ENCODE assay signal across 16 cellular contexts in genomic region chr2:37149626-37150322, GRCh38. TPM values are rescaled to one million over a fixed set of nuclear protein-coding genes. Genes with fewer than 3 reads are reported as not detected.
A peak's percentile ranks its signal among the peaks of the same experiment; 100 is the strongest.
DNase-seq lines count a peak whose midpoint lies in the region; ATAC-seq, FAIRE-seq and TF ChIP-seq lines count a peak whose summit lies in the region.
"Had no signal": no experiment of that assay in that cellular context is flagged by ENCODE, and none has a peak within 500 bp of the region (broad histone marks: within the 10 kb centered on the region; RNA-seq: fewer than 3 reads in every experiment).

No MANE protein-coding gene starts in this region.

- POLR2A ChIA-PET in HepG2 (lab: Yijun Ruan, JAX): no interaction called here

- TF ChIP-seq RAD21 in HepG2 (CRISPR knock-in tag; IDR thresholded peaks at IDR 0.05): no peak

- H3K79me2 ChIP-seq in HepG2 (ENCODE audit: insufficient read depth, low read length): peaks cover 45% of the 10 kb centered on the region

- H2AFZ ChIP-seq in HepG2 (ENCODE audit: low read length): no peak overlapping the region

- peak overlapping the region; percentile 76 for H3K27ac Mint-ChIP-seq in activated naive CD4-positive, alpha-beta T cell treated with anti-CD3 and anti-CD28 coated beads, Interleukin-2, amount 10 ng/mL, durations not matched to agents 7 days and 5 days
- H3K27ac Mint-ChIP-seq in activated T-helper 1 cell treated with anti-CD3 and anti-CD28 coated beads, Interleukin-12 subunit alpha, Interleukin-12 subunit beta, Interleukin-2, Interleukin-4 antibody, amounts not matched to agents 30 ng/mL and 10 ng/mL and 1 ng/mL, durations not matched to agents 14 hours and 24 hours and 36 hours: peak overlapping the region; percentile 24
- peak overlapping the region; percentile 69 for H3K27ac Mint-ChIP-seq in type B pancreatic cell
- H3K27ac Mint-ChIP-seq in osteocyte (ENCODE audit: unreplicated experiment): no peak overlapping the region

- H3K36me3 ChIP-seq in HepG2 (replicated peaks in 1 of 2; ENCODE audit: control insufficient read depth in 1 of 2, insufficient read depth in 2 of 2, low read length in 2 of 2): peaks cover 10 to 37% of the 10 kb centered on the region in 2 experiments

- no peaks in the 10 kb centered on the region for H3K27me3 Mint-ChIP-seq in activated naive CD4-positive, alpha-beta T cell treated with anti-CD3 and anti-CD28 coated beads, Interleukin-2, amount 10 ng/mL, durations not matched to agents 7 days and 5 days
- H3K27me3 Mint-ChIP-seq in activated T-helper 1 cell treated with anti-CD3 and anti-CD28 coated beads, Interleukin-12 subunit alpha, Interleukin-12 subunit beta, Interleukin-2, Interleukin-4 antibody, amounts not matched to agents 30 ng/mL and 10 ng/mL and 1 ng/mL, durations not matched to agents 14 hours and 24 hours and 36 hours (ENCODE audit: insufficient read depth): no peaks in the 10 kb centered on the region
- H3K27me3 Mint-ChIP-seq in type B pancreatic cell: no peaks in the 10 kb centered on the region
- H3K27me3 Mint-ChIP-seq in osteocyte (ENCODE audit: unreplicated experiment): no peaks in the 10 kb centered on the region

- CTCF ChIA-PET in activated naive CD4-positive, alpha-beta T cell treated with anti-CD3 and anti-CD28 coated beads, Interleukin-2, amount 10 ng/mL, durations not matched to agents 7 days and 5 days (lab: Charles Lee): interaction anchor here (0.8 to 1.5 kb wide), 2 partner anchors 17 to 364 kb away, joined by 3 read pairs; no protein-coding TSS in a partner anchor
- CTCF ChIA-PET in HepG2 (lab: Yijun Ruan, JAX; ENCODE audit: low intra/inter-chr PET ratio, low total read pairs): no interaction called here

- H3K9ac ChIP-seq in HepG2 (ENCODE audit: insufficient read depth, low read depth, low read length): no peak overlapping the region

- no peak for TF ChIP-seq EP300 in HepG2 (IDR thresholded peaks at IDR 0.05; ENCODE audit: low read depth in 2 of 2, low read length in 2 of 2)
- no peak for TF ChIP-seq EP300 in HepG2 (CRISPR knock-in tag; IDR thresholded peaks at IDR 0.05; ENCODE audit: borderline replicate concordance)

- TF ChIP-seq POLR2A in HepG2 (IDR thresholded peaks at IDR 0.05; ENCODE audit: insufficient read depth in 1 of 2, low read depth in 2 of 2, low read length in 2 of 2): no peak

- intact Hi-C loops in activated T-helper 1 cell treated with anti-CD3 and anti-CD28 coated beads, Interleukin-12 subunit alpha, Interleukin-12 subunit beta, Interleukin-2, Interleukin-4 antibody, amounts not matched to agents 30 ng/mL and 10 ng/mL and 1 ng/mL, durations not matched to agents 14 hours and 24 hours and 36 hours (cut with micrococcal nuclease): loop anchor here (1.0 kb wide), 1 partner anchor 8 kb away; no protein-coding TSS in a partner anchor
- intact Hi-C loops in HepG2 (cut with micrococcal nuclease; ENCODE audit: unreplicated experiment): no loop called here

- in situ Hi-C loops in HepG2 (cut with HindIII; ENCODE audit: extremely low pct_ligation_motif_present, low pct_unique_long_range_greater_than_20kb): loop anchor here (25.0 kb wide), 1 partner anchor 738 kb away; no protein-coding TSS in a partner anchor

- H3K36me3 Mint-ChIP-seq in activated naive CD4-positive, alpha-beta T cell treated with anti-CD3 and anti-CD28 coated beads, Interleukin-2, amount 10 ng/mL, durations not matched to agents 7 days and 5 days: peaks cover 61% of the 10 kb centered on the region
- peaks cover 56% of the 10 kb centered on the region for H3K36me3 Mint-ChIP-seq in activated T-helper 1 cell treated with anti-CD3 and anti-CD28 coated beads, Interleukin-12 subunit alpha, Interleukin-12 subunit beta, Interleukin-2, Interleukin-4 antibody, amounts not matched to agents 30 ng/mL and 10 ng/mL and 1 ng/mL, durations not matched to agents 14 hours and 24 hours and 36 hours (ENCODE audit: low read depth)
- H3K36me3 Mint-ChIP-seq in type B pancreatic cell: peaks cover 54% of the 10 kb centered on the region
- peaks cover 32% of the 10 kb centered on the region for H3K36me3 Mint-ChIP-seq in osteocyte (ENCODE audit: unreplicated experiment)

- ATAC-seq in HepG2: peak; percentile 88
- no peak for ATAC-seq in GM21423 (IDR thresholded peaks at IDR 0.05; ENCODE audit: unreplicated experiment)
- ATAC-seq: right cardiac atrium had no signal

- no peaks in the 10 kb centered on the region for H3K9me3 ChIP-seq in HepG2 (ENCODE audit: low read length)

- FAIRE-seq in HepG2 (lab: Jason Lieb, UNC): no peak

- peaks cover 53% of the 10 kb centered on the region for H3K4me1 Mint-ChIP-seq in activated naive CD4-positive, alpha-beta T cell treated with anti-CD3 and anti-CD28 coated beads, Interleukin-2, amount 10 ng/mL, durations not matched to agents 7 days and 5 days
- H3K4me1 Mint-ChIP-seq in activated T-helper 1 cell treated with anti-CD3 and anti-CD28 coated beads, Interleukin-12 subunit alpha, Interleukin-12 subunit beta, Interleukin-2, Interleukin-4 antibody, amounts not matched to agents 30 ng/mL and 10 ng/mL and 1 ng/mL, durations not matched to agents 14 hours and 24 hours and 36 hours (ENCODE audit: low read depth): peaks cover 44% of the 10 kb centered on the region
- H3K4me1 Mint-ChIP-seq in type B pancreatic cell (ENCODE audit: unreplicated experiment): peaks cover 23% of the 10 kb centered on the region
- peaks cover 15% of the 10 kb centered on the region for H3K4me1 Mint-ChIP-seq in osteocyte (ENCODE audit: unreplicated experiment)

- H3K4me2 ChIP-seq in HepG2 (ENCODE audit: low read depth, low read length): peak overlapping the region; percentile 40

- H3K27ac ChIP-seq in HepG2 (ENCODE audit: extremely low read length, insufficient read depth, low read length): peak overlapping the region; percentile 15
- H3K27ac ChIP-seq: HL-60 had no signal

- no peak overlapping the region for H3K4me3 Mint-ChIP-seq in activated naive CD4-positive, alpha-beta T cell treated with anti-CD3 and anti-CD28 coated beads, Interleukin-2, amount 10 ng/mL, durations not matched to agents 7 days and 5 days
- H3K4me3 Mint-ChIP-seq in activated T-helper 1 cell treated with anti-CD3 and anti-CD28 coated beads, Interleukin-12 subunit alpha, Interleukin-12 subunit beta, Interleukin-2, Interleukin-4 antibody, amounts not matched to agents 30 ng/mL and 10 ng/mL and 1 ng/mL, durations not matched to agents 14 hours and 24 hours and 36 hours: peak overlapping the region; percentile 3
- H3K4me3 Mint-ChIP-seq in type B pancreatic cell (peak overlapping the region; percentile 6), osteocyte (ENCODE audit: unreplicated experiment) (no peak overlapping the region)

- BruUV-seq in HepG2 (replicated peaks; lab: Mats Ljungman, UMichigan): no TSS peak

- peaks cover 35% of the 10 kb centered on the region for H3K4me1 ChIP-seq in HepG2 (ENCODE audit: insufficient read depth, low read length)

- H3K27me3 ChIP-seq in HepG2 (ENCODE audit: control insufficient read depth in 1 of 2, insufficient read depth in 2 of 2, low read length in 2 of 2): no peaks in the 10 kb centered on the region

- WGBS in HepG2 (ENCODE audit: low lambda C conversion rate): 54% methylated on average over 6 of the region's 6 CpGs

- no peak for DNase-seq in activated naive CD4-positive, alpha-beta T cell treated with anti-CD3 and anti-CD28 coated beads, Interleukin-2, amount 10 ng/mL, durations not matched to agents 7 days and 5 days
- no peak for DNase-seq in activated naive CD4-positive, alpha-beta T cell (lab: John Stamatoyannopoulos, UW)
- no peak for DNase-seq in activated T-helper 1 cell treated with anti-CD3 and anti-CD28 coated beads, Interleukin-12 subunit alpha, Interleukin-12 subunit beta, Interleukin-2, Interleukin-4 antibody, amounts not matched to agents 30 ng/mL and 10 ng/mL and 1 ng/mL, durations not matched to agents 14 hours and 24 hours and 36 hours (ENCODE audit: low spot score)
- DNase-seq in HepG2 (ENCODE audit: low spot score): peak; percentile 72
- DNase-seq in type B pancreatic cell (ENCODE audit: extremely low spot score, unreplicated experiment): no peak
- no peak for DNase-seq in osteocyte (ENCODE audit: extremely low spot score, unreplicated experiment)
- no peak for DNase-seq in NCI-H446 (lab: John Stamatoyannopoulos, UW)
- DNase-seq: activated CD4-positive, alpha-beta T cell treated with anti-CD3 and anti-CD28 coated beads for 4 hours; EL; midbrain; NCI-H1048; right cardiac atrium had no signal

- H3K4me3 ChIP-seq in HepG2 (replicated peaks in 1 of 3; ENCODE audit: insufficient read depth in 1 of 3, low read depth in 2 of 3, low read length in 3 of 3): peak overlapping the region in 2 of 3 experiments; percentile 3 to 27; a peak in 1 of 6 replicates

- no peaks in the 10 kb centered on the region for H4K20me1 ChIP-seq in HepG2 (ENCODE audit: insufficient read depth, low read length)

- no peak for TF ChIP-seq CTCF in HepG2 (CRISPR knock-in tag; IDR thresholded peaks at IDR 0.05)
- TF ChIP-seq CTCF in type B pancreatic cell (conservative IDR thresholded peaks at IDR 0.05): no peak
- TF ChIP-seq CTCF in osteocyte (IDR thresholded peaks at IDR 0.05): no peak

- H3K9me3 Mint-ChIP-seq in activated naive CD4-positive, alpha-beta T cell treated with anti-CD3 and anti-CD28 coated beads, Interleukin-2, amount 10 ng/mL, durations not matched to agents 7 days and 5 days: no peaks in the 10 kb centered on the region
- H3K9me3 Mint-ChIP-seq in activated T-helper 1 cell treated with anti-CD3 and anti-CD28 coated beads, Interleukin-12 subunit alpha, Interleukin-12 subunit beta, Interleukin-2, Interleukin-4 antibody, amounts not matched to agents 30 ng/mL and 10 ng/mL and 1 ng/mL, durations not matched to agents 14 hours and 24 hours and 36 hours: no peaks in the 10 kb centered on the region
- H3K9me3 Mint-ChIP-seq in type B pancreatic cell (peaks cover 12% of the 10 kb centered on the region), osteocyte (ENCODE audit: unreplicated experiment) (no peaks in the 10 kb centered on the region)

RNA-seq across cellular contexts. Expression of gene EIF2AK2, which starts 7.0 kb away (rescaled TPM):
- total RNA-seq in activated T-helper 1 cell treated with anti-CD3 and anti-CD28 coated beads, Interleukin-12 subunit alpha, Interleukin-12 subunit beta, Interleukin-2, Interleukin-4 antibody, amounts not matched to agents 30 ng/mL and 10 ng/mL and 1 ng/mL, durations not matched to agents 14 hours and 24 hours and 36 hours: 40.5 and 41.9 TPM in 2 replicates
- total RNA-seq in HepG2 (2016; rRNA removed; fragmentation: Illumina TruSeq; extraction: Trizol) (26.1 and 42.8 TPM in 2 replicates), type B pancreatic cell (ENCODE audit: low replicate concordance) (34.9 and 37.9 TPM in 2 replicates), osteocyte (48.7 and 49.7 TPM in 2 replicates)
- total RNA-seq in HepG2 (2016; cell fraction: cytosol; rRNA removed; fragmentation: Illumina TruSeq; extraction: Trizol; ENCODE audit: low read depth): 8.2 and 8.7 TPM in 2 replicates
- total RNA-seq in HepG2 (2016; cell fraction: insoluble cytoplasmic fraction; rRNA removed; fragmentation: Illumina TruSeq; extraction: Trizol): 27.2 and 41.7 TPM in 2 replicates
- 25.1 and 25.7 TPM in 2 replicates for total RNA-seq in HepG2 (2016; cell fraction: membrane; rRNA removed; fragmentation: Illumina TruSeq; extraction: Trizol)
- total RNA-seq in HepG2 (2016; cell fraction: nucleus; rRNA removed; fragmentation: Illumina TruSeq; extraction: Trizol): 25.3 and 28.5 TPM in 2 replicates
- polyA plus RNA-seq in HepG2 (2011; rRNA removed): 9.1 and 10.2 TPM in 2 replicates
- polyA plus RNA-seq in HepG2 (2011; cell fraction: cytosol; rRNA removed): 3.4 and 5.9 TPM in 2 replicates
- 6.1 and 9.2 TPM in 2 replicates for polyA plus RNA-seq in HepG2 (2011; cell fraction: nucleus; rRNA removed)
- 9.2 and 14.6 TPM in 2 replicates for polyA plus RNA-seq in HepG2 (2012)
- polyA plus RNA-seq in HepG2 (2016; cell fraction: cytosol; fragmentation: Illumina TruSeq; extraction: Trizol; ENCODE audit: low read depth): 5.6 and 6.5 TPM in 2 replicates
- polyA plus RNA-seq in HepG2 (2016; cell fraction: insoluble cytoplasmic fraction; fragmentation: Illumina TruSeq; extraction: Trizol; ENCODE audit: low read depth): 35.9 and 36.0 TPM in 2 replicates
- 13.2 and 13.7 TPM in 2 replicates for polyA plus RNA-seq in HepG2 (2016; cell fraction: membrane; fragmentation: Illumina TruSeq; extraction: Trizol; ENCODE audit: low read depth)
- 24.3 and 24.4 TPM in 2 replicates for polyA plus RNA-seq in HepG2 (2016; cell fraction: nucleus; fragmentation: Illumina TruSeq; extraction: Trizol; ENCODE audit: insufficient read depth, low read depth)
- 6.1 and 18.1 TPM in 2 replicates for polyA minus RNA-seq in HepG2 (2011; rRNA and poly(A)+ RNA removed; ENCODE audit: low replicate concordance)
- 11.7 and 17.0 TPM in 2 replicates for polyA minus RNA-seq in HepG2 (2011; cell fraction: cytosol; rRNA and poly(A)+ RNA removed)
- polyA minus RNA-seq in HepG2 (2011; cell fraction: nucleus; rRNA and poly(A)+ RNA removed): 31.8 and 32.1 TPM in 2 replicates

RNA-seq across cellular contexts. Expression of gene SULT6B1, which starts 38.7 kb away (rescaled TPM):
- total RNA-seq in activated T-helper 1 cell treated with anti-CD3 and anti-CD28 coated beads, Interleukin-12 subunit alpha, Interleukin-12 subunit beta, Interleukin-2, Interleukin-4 antibody, amounts not matched to agents 30 ng/mL and 10 ng/mL and 1 ng/mL, durations not matched to agents 14 hours and 24 hours and 36 hours: not detected in 2 replicates
- total RNA-seq in HepG2 (2016; rRNA removed; fragmentation: Illumina TruSeq; extraction: Trizol) (not detected in 2 replicates), type B pancreatic cell (ENCODE audit: low replicate concordance) (not detected in 2 replicates), osteocyte (not detected in 2 replicates)
- not detected in 2 replicates for total RNA-seq in HepG2 (2016; cell fraction: cytosol; rRNA removed; fragmentation: Illumina TruSeq; extraction: Trizol; ENCODE audit: low read depth)
- total RNA-seq in HepG2 (2016; cell fraction: insoluble cytoplasmic fraction; rRNA removed; fragmentation: Illumina TruSeq; extraction: Trizol): not detected in 2 replicates
- total RNA-seq in HepG2 (2016; cell fraction: membrane; rRNA removed; fragmentation: Illumina TruSeq; extraction: Trizol): not detected in 2 replicates
- not detected in 2 replicates for total RNA-seq in HepG2 (2016; cell fraction: nucleus; rRNA removed; fragmentation: Illumina TruSeq; extraction: Trizol)
- polyA plus RNA-seq in HepG2 (2011; rRNA removed): not detected in 2 replicates
- not detected in 2 replicates for polyA plus RNA-seq in HepG2 (2011; cell fraction: cytosol; rRNA removed)
- polyA plus RNA-seq in HepG2 (2011; cell fraction: nucleus; rRNA removed): not detected in 2 replicates
- polyA plus RNA-seq in HepG2 (2012): not detected in 2 replicates
- polyA plus RNA-seq in HepG2 (2016; cell fraction: cytosol; fragmentation: Illumina TruSeq; extraction: Trizol; ENCODE audit: low read depth): not detected in 2 replicates
- polyA plus RNA-seq in HepG2 (2016; cell fraction: insoluble cytoplasmic fraction; fragmentation: Illumina TruSeq; extraction: Trizol; ENCODE audit: low read depth): not detected in 2 replicates
- not detected in 2 replicates for polyA plus RNA-seq in HepG2 (2016; cell fraction: membrane; fragmentation: Illumina TruSeq; extraction: Trizol; ENCODE audit: low read depth)
- not detected in 2 replicates for polyA plus RNA-seq in HepG2 (2016; cell fraction: nucleus; fragmentation: Illumina TruSeq; extraction: Trizol; ENCODE audit: insufficient read depth, low read depth)
- polyA minus RNA-seq in HepG2 (2011; rRNA and poly(A)+ RNA removed; ENCODE audit: low replicate concordance): not detected in 2 replicates
- not detected in 2 replicates for polyA minus RNA-seq in HepG2 (2011; cell fraction: cytosol; rRNA and poly(A)+ RNA removed)
- not detected in 2 replicates for polyA minus RNA-seq in HepG2 (2011; cell fraction: nucleus; rRNA and poly(A)+ RNA removed)
- total RNA-seq: NCI-H460, right cardiac atrium had no signal
- polyA plus RNA-seq: right cardiac atrium, thymus had no signal

RNA-seq across cellular contexts. Expression of gene CEBPZOS, which starts 46.5 kb away (rescaled TPM):
- 39.5 and 45.3 TPM in 2 replicates for total RNA-seq in activated T-helper 1 cell treated with anti-CD3 and anti-CD28 coated beads, Interleukin-12 subunit alpha, Interleukin-12 subunit beta, Interleukin-2, Interleukin-4 antibody, amounts not matched to agents 30 ng/mL and 10 ng/mL and 1 ng/mL, durations not matched to agents 14 hours and 24 hours and 36 hours
- total RNA-seq in HepG2 (2016; rRNA removed; fragmentation: Illumina TruSeq; extraction: Trizol) (18.6 and 25.6 TPM in 2 replicates), type B pancreatic cell (ENCODE audit: low replicate concordance) (7.4 TPM in 1 of 2 replicates, not detected in the other), osteocyte (not detected in 2 replicates)
- 3.5 and 5.6 TPM in 2 replicates for total RNA-seq in HepG2 (2016; cell fraction: cytosol; rRNA removed; fragmentation: Illumina TruSeq; extraction: Trizol; ENCODE audit: low read depth)
- 21.3 and 24.8 TPM in 2 replicates for total RNA-seq in HepG2 (2016; cell fraction: insoluble cytoplasmic fraction; rRNA removed; fragmentation: Illumina TruSeq; extraction: Trizol)
- 11.1 and 12.6 TPM in 2 replicates for total RNA-seq in HepG2 (2016; cell fraction: membrane; rRNA removed; fragmentation: Illumina TruSeq; extraction: Trizol)
- total RNA-seq in HepG2 (2016; cell fraction: nucleus; rRNA removed; fragmentation: Illumina TruSeq; extraction: Trizol): 15.2 and 16.8 TPM in 2 replicates
- 39.3 and 44.7 TPM in 2 replicates for polyA plus RNA-seq in HepG2 (2011; rRNA removed)
- 24.9 and 37.3 TPM in 2 replicates for polyA plus RNA-seq in HepG2 (2011; cell fraction: cytosol; rRNA removed)
- 13.9 and 20.2 TPM in 2 replicates for polyA plus RNA-seq in HepG2 (2011; cell fraction: nucleus; rRNA removed)
- 33.7 and 40.2 TPM in 2 replicates for polyA plus RNA-seq in HepG2 (2012)
- 5.9 and 6.2 TPM in 2 replicates for polyA plus RNA-seq in HepG2 (2016; cell fraction: cytosol; fragmentation: Illumina TruSeq; extraction: Trizol; ENCODE audit: low read depth)
- polyA plus RNA-seq in HepG2 (2016; cell fraction: insoluble cytoplasmic fraction; fragmentation: Illumina TruSeq; extraction: Trizol; ENCODE audit: low read depth): 38.4 and 41.7 TPM in 2 replicates
- 10.7 and 12.9 TPM in 2 replicates for polyA plus RNA-seq in HepG2 (2016; cell fraction: membrane; fragmentation: Illumina TruSeq; extraction: Trizol; ENCODE audit: low read depth)
- polyA plus RNA-seq in HepG2 (2016; cell fraction: nucleus; fragmentation: Illumina TruSeq; extraction: Trizol; ENCODE audit: insufficient read depth, low read depth): 40.1 and 43.4 TPM in 2 replicates
- polyA minus RNA-seq in HepG2 (2011; rRNA and poly(A)+ RNA removed; ENCODE audit: low replicate concordance): 17.6 and 19.0 TPM in 2 replicates
- 16.9 and 17.8 TPM in 2 replicates for polyA minus RNA-seq in HepG2 (2011; cell fraction: cytosol; rRNA and poly(A)+ RNA removed)
- 26.4 and 33.3 TPM in 2 replicates for polyA minus RNA-seq in HepG2 (2011; cell fraction: nucleus; rRNA and poly(A)+ RNA removed)

Comparison
In these comparisons a context has a peak if more than half of its experiments do, and no peak if none do; other contexts are left out.
1. H3K4me3 Mint-ChIP-seq: peak in activated T-helper 1 cell treated with anti-CD3 and anti-CD28 coated beads, Interleukin-12 subunit alpha, Interleukin-12 subunit beta, Interleukin-2, Interleukin-4 antibody, amounts not matched to agents 30 ng/mL and 10 ng/mL and 1 ng/mL, durations not matched to agents 14 hours and 24 hours and 36 hours (single experiment) and type B pancreatic cell (single experiment); none in activated naive CD4-positive, alpha-beta T cell treated with anti-CD3 and anti-CD28 coated beads, Interleukin-2, amount 10 ng/mL, durations not matched to agents 7 days and 5 days (single experiment) and osteocyte (single experiment).